Comparison of ENCODE assay signal across 9 cellular contexts in genomic region chr9:130240410-130241197, GRCh38. TPM values are rescaled to one million over a fixed set of nuclear protein-coding genes. Genes with fewer than 3 reads are reported as not detected.
A peak's percentile ranks its signal among the peaks of the same experiment; 100 is the strongest.
DNase-seq lines count a peak whose midpoint lies in the region; ATAC-seq and TF ChIP-seq lines count a peak whose summit lies in the region.
"Had no signal": no experiment of that assay in that cellular context is flagged by ENCODE, and none has a peak within 500 bp of the region (broad histone marks: within the 10 kb centered on the region; RNA-seq: fewer than 3 reads in every experiment).

No MANE protein-coding gene starts in this region.

- no peak for ATAC-seq in HG03521 (IDR thresholded peaks at IDR 0.05; ENCODE audit: unreplicated experiment)
- ATAC-seq in HG03469 (IDR thresholded peaks at IDR 0.05; ENCODE audit: unreplicated experiment), result no peak

- POLR2A ChIA-PET in HEK293T (lab: Yijun Ruan, JAX), result no interaction called here

- H3K27ac Mint-ChIP-seq in neural crest cell (ENCODE audit: unreplicated experiment), result no peak overlapping the region

- H3K27ac ChIP-seq in VCaP, result peak overlapping the region; percentile 17; the same call in 1 of the 2 replicates

- peaks cover 26% of the 10 kb centered on the region for H3K4me1 Mint-ChIP-seq in neural crest cell

- peak overlapping the region; percentile 31 for H3K4me3 Mint-ChIP-seq in neural crest cell

- no peaks in the 10 kb centered on the region for H3K9me3 Mint-ChIP-seq in neural crest cell
- H3K9me3 Mint-ChIP-seq: IgD-negative memory B cell had no signal

- H3K36me3 Mint-ChIP-seq in neural crest cell (ENCODE audit: low read depth), result no peaks in the 10 kb centered on the region
- H3K36me3 Mint-ChIP-seq: IgD-negative memory B cell had no signal

- CTCF ChIA-PET in HEK293T (lab: Yijun Ruan, JAX), result no interaction called here

- DNase-seq in D341Med (ENCODE audit: low spot score) (peak; percentile 57), HEK293T (ENCODE audit: extremely low spot score) (peak; percentile 70), NCI-H226 (peak; percentile 66), fibroblast of peridontal ligament (ENCODE audit: extremely low read depth) (peak; percentile 62), neural crest cell (ENCODE audit: low read depth, low spot score) (peak; percentile 33)

- H3K27me3 Mint-ChIP-seq in neural crest cell (ENCODE audit: low read depth), result peaks cover 4% of the 10 kb centered on the region

- no peak for TF ChIP-seq CTCF in VCaP (conservative IDR thresholded peaks at IDR 0.05)
- no peak for TF ChIP-seq CTCF in neural crest cell (conservative IDR thresholded peaks at IDR 0.05)

TF ChIP-seq in HEK293T, 16 proteins besides CTCF, POLR2A, EP300 and RAD21:
- no peak for TF ChIP-seq LEF1 (IDR thresholded peaks at IDR 0.05; ENCODE audit: borderline replicate concordance)
- no peak for TF ChIP-seq SP1 (IDR thresholded peaks at IDR 0.05)
- TF ChIP-seq NFRKB (IDR thresholded peaks at IDR 0.05), result no peak
- no peak for TF ChIP-seq ARNT (IDR thresholded peaks at IDR 0.05)
- 0 out of 2 replicates have a peak, but pooled peaks have one; percentile 20 for TF ChIP-seq L3MBTL2 (conservative IDR thresholded peaks at IDR 0.05)
- no peak for TF ChIP-seq TARDBP (IDR thresholded peaks at IDR 0.05)
- no peak for TF ChIP-seq ZNF384 (IDR thresholded peaks at IDR 0.05)
- no peak for TF ChIP-seq ELF4 (IDR thresholded peaks at IDR 0.05)
TF ChIP-seq in HEK293T: peak in this region for 1.

RNA-seq across cellular contexts. Expression of gene HMCN2, which starts 25.0 kb away (rescaled TPM):
- 0.07 TPM in 1 of 2 replicates, not detected in the other for total RNA-seq in neural crest cell
